27 cellular contexts compared by ENCODE assay signal in the genomic region with DNA sequence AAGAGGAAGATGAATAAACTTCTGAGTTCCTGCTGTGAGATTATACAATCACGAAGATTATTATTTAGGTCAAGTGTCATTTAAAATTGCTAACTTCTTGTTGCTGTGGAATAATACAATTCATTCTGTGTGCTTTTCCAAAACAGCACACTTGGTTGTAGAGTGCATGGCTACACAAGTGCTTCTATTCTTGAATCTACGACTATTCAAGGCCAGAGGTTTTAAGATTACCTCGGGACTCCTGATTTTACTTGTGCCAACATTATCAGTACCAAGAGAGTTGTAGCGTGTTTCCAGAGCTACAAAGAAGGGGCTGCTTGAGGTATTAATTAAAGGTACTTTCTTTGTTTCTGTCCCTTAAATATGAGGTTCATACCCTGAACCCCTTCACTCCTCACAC.
"Had no signal": no experiment of that assay in that cellular context is flagged by ENCODE, and none has a peak within 500 bp of the region (broad histone marks: within the 10 kb centered on the region; RNA-seq: fewer than 3 reads in every experiment).

No MANE protein-coding gene starts in this region.

- H3K27me3 ChIP-seq: Peyer's patch had no signal

- H3K4me3 ChIP-seq: K562, Peyer's patch had no signal

- H3K27ac ChIP-seq: Peyer's patch, WERI-Rb-1 had no signal

- DNase-seq: activated CD4-positive, alpha-beta memory T cell treated with anti-CD3 and anti-CD28 coated beads, Interleukin-2, amount 10 ng/mL, durations not matched to agents 7 days and 5 days; activated CD4-positive, alpha-beta T cell treated with anti-CD3 and anti-CD28 coated beads for 1 hour; activated CD4-positive, alpha-beta T cell treated with anti-CD3 and anti-CD28 coated beads for 48 hours; activated CD4-positive, CD25-positive, alpha-beta regulatory T cell; activated CD8-positive, alpha-beta memory T cell treated with anti-CD3 and anti-CD28 coated beads for 24 hours; activated CD8-positive, alpha-beta memory T cell treated with anti-CD3 and anti-CD28 coated beads, Interleukin-2, amount 10 ng/mL, durations not matched to agents 7 days and 5 days; activated CD8-positive, alpha-beta memory T cell treated with anti-CD3 and anti-CD28 coated beads, Interleukin-2, amount 50 U/mL, for 48 hours; activated effector memory CD4-positive, alpha-beta T cell treated with Interleukin-2 at 50 U/mL for 16 hours; activated naive CD4-positive, alpha-beta T cell treated with anti-CD3 and anti-CD28 coated beads, Interleukin-2, amount 10 ng/mL, durations not matched to agents 7 days and 5 days; activated naive CD8-positive, alpha-beta T cell treated with anti-CD3 and anti-CD28 coated beads, Interleukin-2, amount 50 U/mL, for 24 hours; activated T-cell treated with anti-CD3 and anti-CD28 coated beads, Interleukin-2, amount 50 U/mL, for 48 hours; anterior cingulate cortex; NCI-H1105; NCI-H1436 treated with DMSO at 0.1 percent for 48 hours; NCI-H1694 treated with DMSO at 0.1 percent for 48 hours; NCI-H2029; NCI-H2171 treated with DMSO at 0.1 percent for 48 hours; NCI-H345; NCI-H524 treated with DMSO at 0.1 percent for 48 hours; NK-92 treated with Interleukin-12 subunit alpha and Interleukin-12 subunit beta, amount 100 ng/mL, for 24 hours; PC-3; Peyer's patch; RPMI8226; T1000; WERI-Rb-1 had no signal

- H3K36me3 ChIP-seq: Peyer's patch, WERI-Rb-1 had no signal

- ATAC-seq: activated CD8-positive, alpha-beta memory T cell treated with anti-CD3 and anti-CD28 coated beads, Interleukin-2, amount 10 ng/mL, durations not matched to agents 7 days and 5 days; activated naive CD8-positive, alpha-beta T cell treated with anti-CD3 and anti-CD28 coated beads, Interleukin-2, amount 50 U/mL, for 24 hours; K562; PC-3 had no signal

- H3K9me3 ChIP-seq: Peyer's patch had no signal

- FAIRE-seq: bronchial epithelial cell, K562 had no signal

- H3K4me1 ChIP-seq: Peyer's patch had no signal
